Comparison of ENCODE assay signal across 29 cellular contexts in the genomic region with DNA sequence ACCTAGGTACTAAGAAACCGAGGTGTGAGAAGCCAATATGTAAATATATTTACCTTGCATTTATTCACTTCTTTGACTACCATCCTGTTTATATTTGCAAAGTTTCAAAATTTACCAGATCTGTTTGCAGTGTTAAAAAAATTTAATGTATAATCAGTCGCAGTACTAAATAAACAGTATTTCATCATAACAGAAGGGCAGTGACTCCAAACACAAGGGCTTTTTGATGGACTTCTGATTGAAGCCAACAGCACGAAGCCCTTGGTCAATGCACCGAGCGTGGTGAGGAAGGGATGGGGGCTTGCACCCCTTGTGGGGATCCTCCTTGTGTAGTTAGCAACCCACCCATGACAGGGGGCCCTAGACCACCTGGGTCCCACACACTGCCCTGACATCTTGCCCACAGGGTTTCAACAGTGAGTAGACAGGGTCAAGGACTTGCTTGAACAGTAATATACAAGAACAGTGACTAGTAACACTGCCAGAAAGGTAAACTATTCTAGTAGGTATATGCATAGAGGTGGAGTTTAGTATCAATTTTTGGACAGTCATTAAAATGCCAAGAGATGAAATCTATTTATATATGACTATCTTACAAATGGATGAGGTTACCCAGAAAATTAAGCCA.
"Had no signal": no experiment of that assay in that cellular context is flagged by ENCODE, and none has a peak within 500 bp of the region (broad histone marks: within the 10 kb centered on the region; RNA-seq: fewer than 3 reads in every experiment).

No MANE protein-coding gene starts in this region.

- H3K27me3 ChIP-seq: esophagus muscularis mucosa, foreskin keratinocyte, heart right ventricle, neutrophil, pancreas, suprapubic skin, transverse colon, upper lobe of right lung, uterus had no signal

- H3K4me1 ChIP-seq: foreskin keratinocyte, left ventricle myocardium inferior, suprapubic skin, transverse colon, upper lobe of right lung, uterus had no signal

- H3K9me3 ChIP-seq: esophagus muscularis mucosa, heart right ventricle, left ventricle myocardium inferior, neutrophil, pancreas, suprapubic skin, transverse colon, upper lobe of right lung, uterus had no signal

- H3K36me3 ChIP-seq: uterus had no signal

- ATAC-seq: foreskin keratinocyte; heart right ventricle; natural killer cell treated with Interleukin-12 subunit alpha and Interleukin-12 subunit beta and Interleukin-15 and Interleukin-18, amount 100 ng/mL, for 72 hours; sciatic nerve; stimulated activated naive CD8-positive, alpha-beta T cell treated with anti-CD3 and anti-CD28 coated beads, Interleukin-15, amount 100 ng/mL, for 72 hours had no signal

- FAIRE-seq: colon, endothelial cell of umbilical vein, keratinocyte, pancreas had no signal

- H3K27ac ChIP-seq: esophagus muscularis mucosa, foreskin keratinocyte, heart right ventricle, left ventricle myocardium inferior, neutrophil, pancreas, suprapubic skin, transverse colon, upper lobe of right lung, uterus had no signal

- H3K4me3 ChIP-seq: esophagus muscularis mucosa, heart right ventricle, left ventricle myocardium inferior, lung, pancreas, smooth muscle cell, suprapubic skin, transverse colon, upper lobe of right lung, uterus had no signal

- H3K4me2 ChIP-seq: smooth muscle cell had no signal

- DNase-seq: cerebellar nuclear complex; effector memory CD4-positive, alpha-beta T cell; foreskin keratinocyte; glutamatergic neuron; heart right ventricle; hypothalamus; immature natural killer cell; left ventricle myocardium inferior; naive B cell; pancreas; stimulated activated CD4-positive, alpha-beta T cell treated with anti-CD3 and anti-CD28 coated beads, Interleukin-12 subunit alpha, Interleukin-12 subunit beta, amount 100 ng/mL, for 4 hours; stimulated activated CD4-positive, alpha-beta T cell treated with anti-CD3 and anti-CD28 coated beads, Interleukin-1b, Interleukin-23, amount 100 ng/mL, for 48 hours; stimulated activated CD4-positive, alpha-beta T cell treated with anti-CD3 and anti-CD28 coated beads, Interleukin-4, amount 100 ng/mL, for 1 hour; stimulated activated CD8-positive, alpha-beta memory T cell treated with anti-CD3 and anti-CD28 coated beads, Interleukin-4, amount 100 ng/mL, for 48 hours; stimulated activated naive CD4-positive, alpha-beta T cell; stimulated activated naive CD8-positive, alpha-beta T cell treated with anti-CD3 and anti-CD28 coated beads, Interleukin-15, amount 100 ng/mL, for 72 hours; transverse colon; upper lobe of right lung; uterus had no signal
